In genomic region chr19:39192846-39193245, GRCh38 we compare ENCODE assay signal across 20 cellular contexts. TPM values are rescaled to one million over a fixed set of nuclear protein-coding genes. Genes with fewer than 3 reads are reported as not detected.
DNase-seq lines count a peak whose midpoint lies in the region; ATAC-seq and TF ChIP-seq lines count a peak whose summit lies in the region.
"Had no signal": no experiment of that assay in that cellular context is flagged by ENCODE, and none has a peak within 500 bp of the region (broad histone marks: within the 10 kb centered on the region; RNA-seq: fewer than 3 reads in every experiment).

No MANE protein-coding gene starts in this region.

- H3K36me3 ChIP-seq in BE2C = no peaks in the 10 kb centered on the region
- no peaks in the 10 kb centered on the region for H3K36me3 ChIP-seq in HEK293 (ENCODE audit: control insufficient read depth in 2 of 2, insufficient read depth in 1 of 2, low read length in 2 of 2)

- H3K4me3 ChIP-seq in BE2C (ENCODE audit: low read depth, low read length) (no peak overlapping the region), HEK293 (ENCODE audit: low read depth, low read length) (no peak overlapping the region), coronary artery (no peak overlapping the region)
- H3K4me3 ChIP-seq: GM23338 had no signal

- H3K4me1 ChIP-seq in BE2C (peaks cover 8% of the 10 kb centered on the region), HEK293 (ENCODE audit: control insufficient read depth, insufficient read depth, low read length) (0 out of 2 replicates have a peak, but pooled peaks cover 4% of the 10 kb centered on the region)

- POLR2A ChIA-PET in HEK293 (lab: Yijun Ruan, JAX) = no interaction called here

- H3K27ac ChIP-seq in HEK293 (ENCODE audit: extremely low read depth, low read depth, low read length) (no peak overlapping the region), coronary artery (no peak overlapping the region)
- H3K27ac ChIP-seq: C4-2B had no signal

- no peak for ATAC-seq in HG03520 (IDR thresholded peaks at IDR 0.05; ENCODE audit: unreplicated experiment)
- ATAC-seq: GM23338 had no signal

- CTCF ChIA-PET in HEK293 (lab: Yijun Ruan, JAX) = interaction anchor here (0.7 to 2.0 kb wide), 2 partner anchors 19 to 225 kb away, joined by 3 to 9 read pairs; no protein-coding TSS in a partner anchor

- H3K9me3 ChIP-seq in BE2C (no peaks in the 10 kb centered on the region), HEK293 (ENCODE audit: control insufficient read depth, insufficient read depth, low read depth, low read length) (no peaks in the 10 kb centered on the region)

- TF ChIP-seq CTCF in BE2C (IDR thresholded peaks at IDR 0.05; ENCODE audit: low read depth, low read length) = no peak
- no peak for TF ChIP-seq CTCF in HEK293 (tag by site-specific recombination; IDR thresholded peaks at IDR 0.05)
- TF ChIP-seq CTCF in coronary artery (IDR thresholded peaks at IDR 0.05) = no peak

- peak; percentile 48 for DNase-seq in BE2C
- peak; percentile 29 for DNase-seq in coronary artery (ENCODE audit: low spot score)
- DNase-seq in myocyte (ENCODE audit: low read depth) = peak; percentile 20
- DNase-seq in GM19238 (ENCODE audit: insufficient read length, low spot score) = no peak
- no peak for DNase-seq in NCI-H1436 treated with DMSO at 0.1 percent for 48 hours (lab: John Stamatoyannopoulos, UW)
- DNase-seq in activated T-cell treated with anti-CD3 and anti-CD28 coated beads for 4 hours = no peak
- DNase-seq: DMS79 treated with DMSO at 0.1 percent for 48 hours, GF-D8, HCEC 1CT, IMR-90, Kasumi-1, NCI-H1105, NCI-H1694, NCI-H510A, NCI-H774, SHP77 had no signal

- H3K27me3 ChIP-seq in BE2C = peaks cover 25% of the 10 kb centered on the region

TF ChIP-seq in HEK293, 187 proteins besides CTCF, POLR2A, EP300 and RAD21:
- TF ChIP-seq ZNF121 (tag by site-specific recombination; IDR thresholded peaks at IDR 0.05) (no peak), ZNF433 (tag by site-specific recombination; IDR thresholded peaks at IDR 0.05; ENCODE audit: low read depth) (no peak), ZNF560 (tag by site-specific recombination; IDR thresholded peaks at IDR 0.05; ENCODE audit: borderline replicate concordance) (no peak), ZNF214 (tag by site-specific recombination; IDR thresholded peaks at IDR 0.05; ENCODE audit: borderline replicate concordance) (no peak), ZSCAN30 (tag by site-specific recombination; IDR thresholded peaks at IDR 0.05) (no peak), ZNF600 (tag by site-specific recombination; IDR thresholded peaks at IDR 0.05) (peak; percentile 97), KLF1 (tag by site-specific recombination; IDR thresholded peaks at IDR 0.05) (no peak), ZNF610 (tag by site-specific recombination; IDR thresholded peaks at IDR 0.05; ENCODE audit: borderline replicate concordance) (no peak), ZNF146 (tag by site-specific recombination; IDR thresholded peaks at IDR 0.05) (no peak), ZNF488 (tag by site-specific recombination; IDR thresholded peaks at IDR 0.05) (no peak), ZNF530 (tag by site-specific recombination; IDR thresholded peaks at IDR 0.05; ENCODE audit: low read depth) (no peak), ZNF16 (tag by site-specific recombination; IDR thresholded peaks at IDR 0.05; ENCODE audit: low read depth) (peak; percentile 92)
- TF ChIP-seq, protein P1, sequence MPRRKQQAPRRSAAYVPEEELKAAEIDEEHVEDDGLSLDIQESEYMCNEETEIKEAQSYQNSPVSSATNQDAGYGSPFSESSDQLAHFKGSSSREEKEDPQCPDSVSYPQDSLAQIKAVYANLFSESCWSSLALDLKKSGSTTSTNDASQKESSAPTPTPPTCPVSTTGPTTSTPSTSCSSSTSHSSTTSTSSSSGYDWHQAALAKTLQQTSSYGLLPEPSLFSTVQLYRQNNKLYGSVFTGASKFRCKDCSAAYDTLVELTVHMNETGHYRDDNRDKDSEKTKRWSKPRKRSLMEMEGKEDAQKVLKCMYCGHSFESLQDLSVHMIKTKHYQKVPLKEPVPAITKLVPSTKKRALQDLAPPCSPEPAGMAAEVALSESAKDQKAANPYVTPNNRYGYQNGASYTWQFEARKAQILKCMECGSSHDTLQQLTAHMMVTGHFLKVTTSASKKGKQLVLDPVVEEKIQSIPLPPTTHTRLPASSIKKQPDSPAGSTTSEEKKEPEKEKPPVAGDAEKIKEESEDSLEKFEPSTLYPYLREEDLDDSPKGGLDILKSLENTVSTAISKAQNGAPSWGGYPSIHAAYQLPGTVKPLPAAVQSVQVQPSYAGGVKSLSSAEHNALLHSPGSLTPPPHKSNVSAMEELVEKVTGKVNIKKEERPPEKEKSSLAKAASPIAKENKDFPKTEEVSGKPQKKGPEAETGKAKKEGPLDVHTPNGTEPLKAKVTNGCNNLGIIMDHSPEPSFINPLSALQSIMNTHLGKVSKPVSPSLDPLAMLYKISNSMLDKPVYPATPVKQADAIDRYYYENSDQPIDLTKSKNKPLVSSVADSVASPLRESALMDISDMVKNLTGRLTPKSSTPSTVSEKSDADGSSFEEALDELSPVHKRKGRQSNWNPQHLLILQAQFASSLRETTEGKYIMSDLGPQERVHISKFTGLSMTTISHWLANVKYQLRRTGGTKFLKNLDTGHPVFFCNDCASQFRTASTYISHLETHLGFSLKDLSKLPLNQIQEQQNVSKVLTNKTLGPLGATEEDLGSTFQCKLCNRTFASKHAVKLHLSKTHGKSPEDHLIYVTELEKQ (tag by site-specific recombination; IDR thresholded peaks at IDR 0.05; ENCODE audit: borderline replicate concordance) = no peak

RNA-seq across cellular contexts. Expression of gene NCCRP1, which starts 3.9 kb away (rescaled TPM):
- not detected for polyA plus RNA-seq in BE2C (2012; ENCODE audit: insufficient read depth, insufficient read length, low read depth)
- total RNA-seq in myocyte = not detected in 2 replicates
- not detected for polyA plus RNA-seq in myocyte (2012)
- total RNA-seq: IMR-90 had no signal
- polyA plus RNA-seq: IMR-90 had no signal

RNA-seq across cellular contexts. Expression of gene SYCN, which starts 11.2 kb away (rescaled TPM):
- polyA plus RNA-seq in BE2C (2012; ENCODE audit: insufficient read depth, insufficient read length, low read depth) = not detected
- total RNA-seq in myocyte = not detected in 2 replicates
- polyA plus RNA-seq in myocyte (2012) = not detected
- total RNA-seq: GM23338, IMR-90 had no signal
- polyA plus RNA-seq: GM23338, IMR-90 had no signal

RNA-seq across cellular contexts. Expression of gene IFNL3, which starts 52.0 kb away (rescaled TPM):
- not detected for polyA plus RNA-seq in BE2C (2012; ENCODE audit: insufficient read depth, insufficient read length, low read depth)
- total RNA-seq in myocyte = not detected in 2 replicates
- not detected for polyA plus RNA-seq in myocyte (2012)
- total RNA-seq: GM23338, IMR-90 had no signal
- polyA plus RNA-seq: GM23338, IMR-90 had no signal

RNA-seq across cellular contexts. Expression of gene IFNL4, which starts 55.8 kb away (rescaled TPM):
- polyA plus RNA-seq in BE2C (2012; ENCODE audit: insufficient read depth, insufficient read length, low read depth) = not detected
- total RNA-seq in myocyte = not detected in 2 replicates
- polyA plus RNA-seq in myocyte (2012) = not detected
- total RNA-seq: GM23338, IMR-90 had no signal
- polyA plus RNA-seq: GM23338, IMR-90 had no signal

Comparison
In these comparisons a context has a peak if more than half of its experiments do, and no peak if none do; other contexts are left out.
1. DNase-seq: peak in BE2C (single experiment), coronary artery (single experiment) and myocyte (single experiment); none in GM19238 (single experiment), NCI-H1436 treated with DMSO at 0.1 percent for 48 hours (single experiment) and activated T-cell treated with anti-CD3 and anti-CD28 coated beads for 4 hours (single experiment).